Comparison of ENCODE assay signal across 8 cellular contexts in genomic region chr20:327041-327945, GRCh38. TPM values are rescaled to one million over a fixed set of nuclear protein-coding genes. Genes with fewer than 3 reads are reported as not detected.
DNase-seq lines count a peak whose midpoint lies in the region; ATAC-seq and TF ChIP-seq lines count a peak whose summit lies in the region.

No MANE protein-coding gene starts in this region.

- H3K9ac ChIP-seq in H9 (ENCODE audit: extremely low read depth, insufficient read length, low read length) = peak overlapping the region; percentile 35
- peak overlapping the region; percentile 42 for H3K9ac ChIP-seq in smooth muscle cell (ENCODE audit: low read depth)

- H2BK5ac ChIP-seq in H9 (ENCODE audit: insufficient read length, low read length) = no peak overlapping the region

- H3K27ac ChIP-seq in H9 (ENCODE audit: insufficient read length, low read depth, low read length) (no peak overlapping the region), smooth muscle cell (ENCODE audit: low read depth) (peak overlapping the region; percentile 28)

- no peaks in the 10 kb centered on the region for H3K79me1 ChIP-seq in H9 (ENCODE audit: insufficient read depth, low read depth, low read length, poor library complexity, severe bottlenecking)

- no peak overlapping the region for H4K8ac ChIP-seq in H9 (replicated peaks; ENCODE audit: insufficient read length, low read depth, low read length)

- no peak overlapping the region for H4K5ac ChIP-seq in H9 (ENCODE audit: insufficient read length, low read depth, low read length)

- H3K4me3 Mint-ChIP-seq in H9 (peak overlapping the region; percentile 87 to 88), activated B cell treated with CpG ODN at 0.5 μM for 24 hours (peak overlapping the region; percentile 75)

- intact Hi-C loops in activated B cell treated with CpG ODN at 0.5 μM for 24 hours (cut with micrococcal nuclease) = loop anchor here (1.0 kb wide), 2 partner anchors 20 to 37 kb away; partner anchors contain the start of genes C20orf96 and NRSN2

- DNase-seq in BJ (ENCODE audit: low read depth) (no peak), H9 (peak; percentile 98), NCI-H2227 (lab: John Stamatoyannopoulos, UW; ENCODE audit: unreplicated experiment) (peak; percentile 98), activated B cell treated with CpG ODN at 0.5 μM for 24 hours (peak; percentile 63), inferior parietal cortex (ENCODE audit: extremely low spot score) (peak; percentile 87), smooth muscle cell (lab: John Stamatoyannopoulos, UW; ENCODE audit: unreplicated experiment) (peak; percentile 87)
- peak; percentile 66 for DNase-seq in central memory CD4-positive, alpha-beta T cell

- ATAC-seq in activated B cell treated with CpG ODN at 0.5 μM for 24 hours (ENCODE audit: low read depth) (peak; percentile 5), HG02588 (IDR thresholded peaks at IDR 0.05; ENCODE audit: unreplicated experiment) (no peak)

- H2BK15ac ChIP-seq in H9 (ENCODE audit: low read depth, low read length) = no peak overlapping the region

- peaks cover 2% of the 10 kb centered on the region for H4K20me1 ChIP-seq in H9 (ENCODE audit: control insufficient read depth, insufficient read depth, insufficient read length)
- peaks cover 49% of the 10 kb centered on the region for H4K20me1 ChIP-seq in smooth muscle cell (ENCODE audit: low read depth)

- CTCF ChIA-PET in BJ (lab: Yijun Ruan, JAX) (no interaction called here), activated B cell treated with CpG ODN at 0.5 μM for 24 hours (lab: Charles Lee) (no interaction called here)

- H3K79me2 ChIP-seq in H9 (ENCODE audit: insufficient read depth, low read length) = peaks cover 9% of the 10 kb centered on the region; the same call in 1 of the 2 replicates
- H3K79me2 ChIP-seq in smooth muscle cell (ENCODE audit: low read depth) = peaks cover 28% of the 10 kb centered on the region

- peaks cover under 1% of the 10 kb centered on the region for H3K27me3 Mint-ChIP-seq in H9 (ENCODE audit: low read depth)
- no peaks in the 10 kb centered on the region for H3K27me3 Mint-ChIP-seq in activated B cell treated with CpG ODN at 0.5 μM for 24 hours

- no CpG with 5 or more reads among the region's 50 CpGs for WGBS in H9 (ENCODE audit: extremely low coverage, insufficient read length, low lambda C conversion rate)
- 1% methylated on average over 39 of the region's 50 CpGs for WGBS in smooth muscle cell (ENCODE audit: low lambda C conversion rate)

- no peak overlapping the region for H3K56ac ChIP-seq in H9 (ENCODE audit: insufficient read length, low read depth, low read length)

- H3K14ac ChIP-seq in H9 (ENCODE audit: insufficient read depth, low read length) = no peak overlapping the region

- H3K27ac Mint-ChIP-seq in H9 (peak overlapping the region in 2 of 3 experiments; percentile 31 to 39; a peak in 3 of 7 replicates), activated B cell treated with CpG ODN at 0.5 μM for 24 hours (peak overlapping the region; percentile 70)

- H3K9me3 Mint-ChIP-seq in H9 = peaks cover 0 to 2% of the 10 kb centered on the region in 2 experiments; a peak in 1 of 5 replicates
- H3K9me3 Mint-ChIP-seq in activated B cell treated with CpG ODN at 0.5 μM for 24 hours = no peaks in the 10 kb centered on the region

- H3K23me2 ChIP-seq in H9 (ENCODE audit: insufficient read length, low read depth, low read length, poor library complexity, severe bottlenecking) = peaks cover 16% of the 10 kb centered on the region

- H3T11ph ChIP-seq in H9 (ENCODE audit: low read length) = no peak overlapping the region

- H3F3A ChIP-seq in smooth muscle cell (ENCODE audit: low read depth) = peaks cover 28% of the 10 kb centered on the region

- H3K18ac ChIP-seq in H9 (ENCODE audit: insufficient read length, low read depth, low read length) = no peak overlapping the region

- POLR2A ChIA-PET in BJ (lab: Charles Lee) = no interaction called here
- POLR2A ChIA-PET in activated B cell treated with CpG ODN at 0.5 μM for 24 hours (lab: Charles Lee) = interaction anchor here (1.2 to 1.4 kb wide), 2 partner anchors 29 to 216 kb away, joined by 8 to 12 read pairs; partner anchors contain the start of gene CSNK2A1

- no peak overlapping the region for H2AK5ac ChIP-seq in H9 (ENCODE audit: insufficient read length, low read length)

- TF ChIP-seq CTCF in BJ (IDR thresholded peaks at IDR 0.05; ENCODE audit: insufficient read depth, low read depth, low read length) (no peak), H9 (conservative IDR thresholded peaks at IDR 0.05) (no peak), activated B cell treated with CpG ODN at 0.5 μM for 24 hours (IDR thresholded peaks at IDR 0.05) (no peak), smooth muscle cell (IDR thresholded peaks at IDR 0.05; ENCODE audit: borderline replicate concordance, insufficient read depth, poor library complexity, severe bottlenecking) (no peak)

- H3K36me3 Mint-ChIP-seq in H9 (ENCODE audit: insufficient read depth in 1 of 3, low read depth in 3 of 3) = peaks cover 18 to 24% (median 22%) of the 10 kb centered on the region in 3 experiments; a peak in 6 of 7 replicates
- peaks cover 2% of the 10 kb centered on the region for H3K36me3 Mint-ChIP-seq in activated B cell treated with CpG ODN at 0.5 μM for 24 hours (ENCODE audit: low read depth)

- no peak overlapping the region for H2BK12ac ChIP-seq in H9 (ENCODE audit: insufficient read length, low read depth, low read length)

- peaks cover 8% of the 10 kb centered on the region; the same call in 1 of the 2 replicates for H3K4me1 ChIP-seq in H9 (ENCODE audit: insufficient read depth, low read length)
- H3K4me1 ChIP-seq in smooth muscle cell (ENCODE audit: low read depth) = peaks cover 25% of the 10 kb centered on the region

- H3K23ac ChIP-seq in H9 (ENCODE audit: insufficient read length, low read depth, low read length) = no peak overlapping the region

- peaks cover 45% of the 10 kb centered on the region in 2 experiments for H3K4me1 Mint-ChIP-seq in H9
- H3K4me1 Mint-ChIP-seq in activated B cell treated with CpG ODN at 0.5 μM for 24 hours = peaks cover 40% of the 10 kb centered on the region

- no peaks in the 10 kb centered on the region for H3K27me3 ChIP-seq in BJ (ENCODE audit: control insufficient read depth, insufficient read depth, low read length)
- H3K27me3 ChIP-seq in H9 (ENCODE audit: insufficient read depth, low read length) = 0 out of 2 replicates have a peak, but pooled peaks cover 2% of the 10 kb centered on the region
- no peaks in the 10 kb centered on the region for H3K27me3 ChIP-seq in smooth muscle cell (ENCODE audit: low read depth)

- H3K36me3 ChIP-seq in BJ (ENCODE audit: control insufficient read depth, insufficient read depth, low read length) = peaks cover 3% of the 10 kb centered on the region; the same call in 1 of the 2 replicates
- no peaks in the 10 kb centered on the region for H3K36me3 ChIP-seq in smooth muscle cell (ENCODE audit: low read depth)

- no peaks in the 10 kb centered on the region for H3K9me3 ChIP-seq in H9 (ENCODE audit: control insufficient read depth, low read depth, low read length)
- H3K9me3 ChIP-seq in smooth muscle cell (replicated peaks; ENCODE audit: low read depth) = no peaks in the 10 kb centered on the region

- no peak overlapping the region for H4K91ac ChIP-seq in H9 (ENCODE audit: insufficient read length, low read depth, low read length)

- H3K4me3 ChIP-seq in BJ (ENCODE audit: low read depth, low read length) (peak overlapping the region; percentile 85), smooth muscle cell (peak overlapping the region; percentile 78)

- H3K4ac ChIP-seq in H9 (ENCODE audit: low read depth, low read length) = no peak overlapping the region

- no peak overlapping the region for H2BK20ac ChIP-seq in H9 (ENCODE audit: low read depth, low read length, poor library complexity, severe bottlenecking)

- H2AFZ ChIP-seq in H9 (ENCODE audit: low read length) (no peak overlapping the region), smooth muscle cell (ENCODE audit: low read depth) (no peak overlapping the region)

- peak overlapping the region; percentile 64 for H3K4me2 ChIP-seq in H9 (ENCODE audit: insufficient read depth, insufficient read length, low read length)
- H3K4me2 ChIP-seq in smooth muscle cell = peak overlapping the region; percentile 88

- no peak overlapping the region for H2BK120ac ChIP-seq in H9 (ENCODE audit: low read depth, low read length, poor library complexity, severe bottlenecking)

RNA-seq across cellular contexts. Expression of gene SOX12, which starts 1.9 kb away (rescaled TPM):
- polyA plus RNA-seq in BJ (2011; rRNA removed) (3.6 TPM in 2 replicates), smooth muscle cell (16.6 and 17.7 TPM in 2 replicates)
- 2.7 and 4.4 TPM in 2 replicates for polyA minus RNA-seq in BJ (2011; rRNA and poly(A)+ RNA removed)
- total RNA-seq in H9 (2021) (54.4 and 55.1 TPM in 2 replicates), activated B cell treated with CpG ODN at 0.5 μM for 24 hours (6.1 and 6.2 TPM in 2 replicates), smooth muscle cell (3.3 and 7.1 TPM in 2 replicates)

RNA-seq across cellular contexts. Expression of gene NRSN2, which starts 19.6 kb away (rescaled TPM):
- polyA plus RNA-seq in BJ (2011; rRNA removed) = 53.9 and 84.1 TPM in 2 replicates
- polyA minus RNA-seq in BJ (2011; rRNA and poly(A)+ RNA removed) = 26.1 and 41.8 TPM in 2 replicates
- total RNA-seq in H9 (2021) = 18.9 and 22.7 TPM in 2 replicates
- total RNA-seq in activated B cell treated with CpG ODN at 0.5 μM for 24 hours = 7.6 and 12.8 TPM in 2 replicates
- total RNA-seq in smooth muscle cell = 31.5 and 50.1 TPM in 2 replicates
- polyA plus RNA-seq in smooth muscle cell = 99.1 and 107 TPM in 2 replicates

RNA-seq across cellular contexts. Expression of gene ZCCHC3, which starts 29.9 kb away (rescaled TPM):
- polyA plus RNA-seq in BJ (2011; rRNA removed) (7.1 and 8.3 TPM in 2 replicates), smooth muscle cell (26.2 and 32.4 TPM in 2 replicates)
- polyA minus RNA-seq in BJ (2011; rRNA and poly(A)+ RNA removed) = 6.9 and 10.0 TPM in 2 replicates
- total RNA-seq in H9 (2021) (41.3 and 43.3 TPM in 2 replicates), activated B cell treated with CpG ODN at 0.5 μM for 24 hours (25.9 and 28.1 TPM in 2 replicates), smooth muscle cell (25.9 and 27.7 TPM in 2 replicates)

RNA-seq across cellular contexts. Expression of gene C20orf96, which starts 36.7 kb away (rescaled TPM):
- polyA plus RNA-seq in BJ (2011; rRNA removed) = 4.8 and 5.5 TPM in 2 replicates
- 1.7 and 1.8 TPM in 2 replicates for polyA minus RNA-seq in BJ (2011; rRNA and poly(A)+ RNA removed)
- 13.8 and 14.5 TPM in 2 replicates for total RNA-seq in H9 (2021)
- total RNA-seq in activated B cell treated with CpG ODN at 0.5 μM for 24 hours = 5.3 and 5.5 TPM in 2 replicates
- total RNA-seq in smooth muscle cell = 2.8 and 9.2 TPM in 2 replicates
- 11.2 and 11.7 TPM in 2 replicates for polyA plus RNA-seq in smooth muscle cell

RNA-seq across cellular contexts. Expression of gene TRIB3, which starts 53.3 kb away (rescaled TPM):
- polyA plus RNA-seq in BJ (2011; rRNA removed) (98.0 and 126 TPM in 2 replicates), smooth muscle cell (25.7 TPM in 2 replicates)
- polyA minus RNA-seq in BJ (2011; rRNA and poly(A)+ RNA removed) = 50.8 and 70.0 TPM in 2 replicates
- total RNA-seq in H9 (2021) (20.0 and 20.8 TPM in 2 replicates), activated B cell treated with CpG ODN at 0.5 μM for 24 hours (13.3 and 14.0 TPM in 2 replicates), smooth muscle cell (18.6 and 21.2 TPM in 2 replicates)
